Comparison of ENCODE assay signal across 1 cellular context in the genomic region with DNA sequence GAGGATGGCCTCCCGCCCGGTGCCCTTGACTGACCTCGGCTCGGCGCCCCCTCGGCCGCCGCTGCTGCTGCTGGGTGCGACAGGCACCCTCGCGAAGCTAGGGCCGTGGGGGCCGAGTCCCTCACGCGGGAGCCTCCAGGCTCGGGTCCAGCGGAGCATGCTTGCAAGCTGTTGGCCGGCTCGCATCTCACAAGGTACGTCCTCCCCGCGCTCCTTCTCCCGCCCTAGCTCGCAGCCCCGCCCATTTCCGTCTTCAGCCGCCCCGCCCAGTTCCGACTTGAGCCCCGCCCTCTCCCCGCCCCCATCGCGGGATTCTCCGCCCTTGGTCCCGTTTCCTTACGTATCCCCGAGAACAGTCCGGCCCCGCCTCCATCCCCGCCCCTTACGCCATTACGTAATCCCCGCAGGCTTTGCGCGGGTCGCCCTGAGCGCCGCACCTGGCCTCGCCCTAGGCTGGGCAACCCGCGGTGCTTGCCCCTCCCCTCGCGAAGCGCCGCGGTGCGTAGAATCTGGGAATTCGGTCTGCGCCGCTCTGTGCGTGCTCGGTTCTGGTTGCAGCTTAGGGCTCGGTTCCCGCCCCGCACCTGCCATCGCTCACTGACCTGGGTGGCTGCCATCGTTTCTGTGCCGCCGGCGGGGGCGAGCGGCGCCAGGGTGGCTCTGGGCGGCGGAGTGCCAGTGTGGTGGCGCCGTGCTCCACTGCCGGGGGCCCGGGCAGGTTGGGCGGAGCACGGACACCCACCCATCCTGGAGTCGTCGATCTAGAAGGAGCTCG.
A peak's percentile ranks its signal among the peaks of the same experiment; 100 is the strongest.
TF ChIP-seq lines count a peak whose summit lies in the region.

TSS of gene ABHD11 (minus strand) at position 191 of the 775 bp plus-strand sequence. CDS start at position 159, 32 bp downstream.

TF ChIP-seq in K562, 482 proteins besides CTCF, POLR2A, EP300 and RAD21 (continued from another document):
- TF ChIP-seq ZBTB5 (IDR thresholded peaks at IDR 0.05) (no peak), ZBTB17 (CRISPR knock-in tag; IDR thresholded peaks at IDR 0.05) (peak; percentile 88), RFX5 (IDR thresholded peaks at IDR 0.05; ENCODE audit: low read depth, low read length) (no peak), ZNF644 (tag; IDR thresholded peaks at IDR 0.05; ENCODE audit: low read depth) (no peak), ZNF12 (CRISPR knock-in tag; IDR thresholded peaks at IDR 0.05) (peak; percentile 74), ZNF197 (CRISPR knock-in tag; IDR thresholded peaks at IDR 0.05; ENCODE audit: low read depth) (no peak), ZNF76 (CRISPR knock-in tag; IDR thresholded peaks at IDR 0.05; ENCODE audit: borderline replicate concordance) (peak; percentile 84; the same call in 1 of the 2 replicates)
